ENCODE assay signal across 8 cellular contexts in the genomic region with DNA sequence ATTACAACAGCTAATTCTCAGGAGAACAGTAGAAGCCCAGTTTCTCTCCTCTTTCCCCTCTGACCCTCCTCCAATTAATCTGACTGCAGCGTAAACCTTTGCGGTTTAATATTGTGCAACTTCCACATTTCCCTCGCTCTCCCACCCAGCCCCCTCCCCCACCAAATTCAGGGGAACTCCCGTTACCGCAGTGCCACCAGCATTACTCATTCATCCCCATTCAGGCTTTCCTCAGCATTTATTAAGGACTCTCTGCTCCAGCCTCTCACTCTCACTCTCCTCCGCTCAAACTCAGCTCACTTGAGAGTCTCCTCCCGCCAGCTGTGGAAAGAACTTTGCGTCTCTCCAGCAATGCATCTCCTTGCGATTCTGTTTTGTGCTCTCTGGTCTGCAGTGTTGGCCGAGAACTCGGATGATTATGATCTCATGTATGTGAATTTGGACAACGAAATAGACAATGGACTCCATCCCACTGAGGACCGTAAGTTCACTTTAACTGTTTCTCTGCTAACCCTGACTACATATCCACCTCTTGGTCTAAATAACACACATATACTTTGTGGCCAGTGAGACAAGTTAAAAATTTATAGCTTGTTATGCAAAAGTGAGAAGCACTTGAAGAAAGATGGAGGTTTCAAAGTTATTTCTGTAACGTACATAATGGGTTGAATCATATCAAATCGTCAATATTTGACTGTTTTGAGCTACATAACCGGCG. TPM values are rescaled to one million over a fixed set of nuclear protein-coding genes. Genes with fewer than 3 reads are reported as not detected.
DNase-seq lines count a peak whose midpoint lies in the region; ATAC-seq and TF ChIP-seq lines count a peak whose summit lies in the region.

A gene (plus strand): TSS at position 268 of the 718 bp plus-strand sequence. CDS start 84 bp downstream, at position 352.

- no peaks in the 10 kb centered on the region for H3K27me3 Mint-ChIP-seq in neural crest cell (ENCODE audit: low read depth)

- H3K36me3 ChIP-seq in HAP-1 (replicated peaks), result no peaks in the 10 kb centered on the region

- TF ChIP-seq CTCF in fibroblast of pulmonary artery (IDR thresholded peaks at IDR 0.05; ENCODE audit: low read length, missing control alignments) (no peak), neural crest cell (conservative IDR thresholded peaks at IDR 0.05) (no peak)

- H3K4me3 Mint-ChIP-seq in neural crest cell, result peak within 1 kb of the TSS; percentile 93

- no peak for ATAC-seq in GM18520 (IDR thresholded peaks at IDR 0.05; ENCODE audit: unreplicated experiment)
- ATAC-seq in GM18519 (IDR thresholded peaks at IDR 0.05; ENCODE audit: low FRiP score, unreplicated experiment), result no peak

- peak; percentile 55 for DNase-seq in ACHN
- DNase-seq in HAP-1 (ENCODE audit: low spot score in 2 of 2), result peak in 1 of 2 experiments; percentile 8
- DNase-seq in UCSD-AML1 (lab: John Stamatoyannopoulos, UW; ENCODE audit: unreplicated experiment), result peak; percentile 53
- DNase-seq in fibroblast of pulmonary artery (ENCODE audit: low read depth), result peak; percentile 95
- peak; percentile 30 for DNase-seq in neural crest cell (ENCODE audit: low read depth, low spot score)
- DNase-seq in NCI-H2081 treated with DMSO at 0.1 percent for 48 hours (lab: John Stamatoyannopoulos, UW), result no peak

- peak within 1 kb of the TSS; percentile 99 for H3K27ac Mint-ChIP-seq in neural crest cell (ENCODE audit: unreplicated experiment)

- H3K4me1 Mint-ChIP-seq in neural crest cell, result peaks cover 38% of the 10 kb centered on the region

- in situ Hi-C loops in ACHN (cut with HindIII; ENCODE audit: low pct_ligation_motif_present, low pct_unique_long_range_greater_than_20kb, low sequenced_read_pairs), result no loop called here
- in situ Hi-C loops in HAP-1 (cut with MboI; ENCODE audit: low sequenced_read_pairs), result no loop called here

- H3K27me3 ChIP-seq in HAP-1 (ENCODE audit: low read depth), result peaks cover 42% of the 10 kb centered on the region

- H3K9me3 Mint-ChIP-seq in neural crest cell, result no peaks in the 10 kb centered on the region

- peaks cover 14% of the 10 kb centered on the region for H3K36me3 Mint-ChIP-seq in neural crest cell (ENCODE audit: low read depth)

- H3K4me1 ChIP-seq in HAP-1, result peaks cover 3% of the 10 kb centered on the region; the same call in 1 of the 2 replicates

- no peaks in the 10 kb centered on the region for H3K9me3 ChIP-seq in HAP-1

- peak within 1 kb of the TSS; percentile 26 for H3K4me3 ChIP-seq in HAP-1
- peak within 1 kb of the TSS; percentile 73 for H3K4me3 ChIP-seq in fibroblast of pulmonary artery (replicated peaks; ENCODE audit: low read depth, low read length)

RNA-seq across cellular contexts. Expression of the gene that starts here (rescaled TPM):
- 41.1 and 45.6 TPM in 2 replicates for total RNA-seq in neural crest cell
